Comparison of ENCODE assay signal across 8 cellular contexts in the genomic region with DNA sequence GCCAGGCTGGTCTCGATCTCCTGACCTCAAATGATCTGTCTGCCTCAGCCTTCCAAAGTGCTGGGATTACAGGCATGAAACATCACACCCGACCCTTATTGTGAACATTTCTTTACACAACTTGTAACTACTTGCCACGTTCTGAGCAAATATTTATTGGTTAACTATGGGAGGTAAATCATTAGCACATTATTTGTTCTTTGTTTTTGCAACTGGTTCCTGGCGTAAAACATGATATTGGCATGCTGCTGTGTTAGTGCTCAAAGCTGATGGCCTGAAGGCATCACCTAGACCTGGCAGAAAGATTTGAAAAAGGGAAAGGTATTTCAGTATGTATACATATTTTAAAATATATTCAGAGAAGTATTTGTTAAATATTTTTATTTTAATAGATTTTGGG.
"Had no signal": no experiment of that assay in that cellular context is flagged by ENCODE, and none has a peak within 500 bp of the region (broad histone marks: within the 10 kb centered on the region; RNA-seq: fewer than 3 reads in every experiment).

No MANE protein-coding gene starts in this region.

- H3K4me3 ChIP-seq: GM12878 had no signal

- ATAC-seq: GM12878 had no signal

- FAIRE-seq: G401.6, GM12878, GM12891, GM12892, GM18507, GM19239 had no signal

- DNase-seq: GDM1, GF-D8 had no signal
